ENCODE assay signal across 1 cellular context in the genomic region with DNA sequence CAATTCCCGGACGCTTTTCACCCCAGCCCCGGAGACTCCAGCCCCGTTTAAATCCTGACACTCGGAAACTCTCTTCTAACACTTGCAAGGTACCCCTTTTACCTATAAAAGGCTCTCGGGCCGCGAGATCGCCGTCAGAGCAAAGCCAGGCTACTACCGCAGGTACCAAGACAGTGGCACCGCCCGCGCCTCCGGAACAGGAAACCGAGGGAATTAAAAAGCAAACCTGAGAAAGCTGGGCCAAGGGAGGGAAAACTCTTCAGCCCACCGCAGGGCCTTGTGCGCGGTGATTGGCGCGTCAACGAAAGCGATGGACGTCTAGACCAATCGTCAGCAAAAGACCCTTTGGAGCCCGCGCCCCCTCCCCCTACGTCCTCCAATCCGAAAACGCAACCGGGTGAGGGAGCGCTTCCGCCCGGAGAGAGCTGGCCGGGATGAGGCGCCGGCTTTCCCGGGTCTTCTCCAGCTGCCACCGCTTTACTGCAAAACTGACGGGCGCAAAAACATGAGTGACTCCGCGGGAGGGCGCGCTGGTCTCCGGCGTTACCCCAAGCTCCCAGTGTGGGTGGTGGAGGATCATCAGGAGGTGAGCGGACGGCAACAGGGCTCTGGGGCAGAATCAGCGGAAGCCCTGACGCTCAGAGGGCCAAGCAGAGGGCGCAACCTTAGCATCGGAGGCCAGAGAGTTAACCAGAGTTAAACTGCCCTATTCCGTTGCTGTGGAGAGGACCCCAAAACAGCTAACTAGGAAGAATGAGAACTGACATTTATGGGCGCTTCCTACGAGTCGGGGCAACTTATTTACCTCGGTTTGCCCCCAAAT.
TF ChIP-seq lines count a peak whose summit lies in the region.

Gene C5orf22, plus strand, starts transcription at position 414 of the 823 bp plus-strand sequence. Its CDS starts 92 bp downstream, at position 506.
Gene DROSHA, minus strand, starts transcription at position 206 of the 823 bp plus-strand sequence. CDS start 3,034 bp downstream, outside the sequence.

TF ChIP-seq in K562, 482 proteins besides CTCF, POLR2A, EP300 and RAD21 (continued from another document and continues in another):
- TF ChIP-seq FOXP4 (CRISPR knock-in tag; IDR thresholded peaks at IDR 0.05; ENCODE audit: borderline replicate concordance) (no peak), C11orf30 (IDR thresholded peaks at IDR 0.05; ENCODE audit: low read depth) (peak; percentile 92), HNRNPLL (IDR thresholded peaks at IDR 0.05; ENCODE audit: low read depth, low read length, poor library complexity, severe bottlenecking) (no peak), SREBF1 (IDR thresholded peaks at IDR 0.05; ENCODE audit: borderline replicate concordance, low read depth, low read length) (no peak), CSDE1 (IDR thresholded peaks at IDR 0.05) (no peak), SMAD3 (CRISPR knock-in tag; conservative IDR thresholded peaks at IDR 0.05) (no peak), PTBP1 (IDR thresholded peaks at IDR 0.05; ENCODE audit: low read depth, low read length) (no peak), CBX3 (IDR thresholded peaks at IDR 0.05; ENCODE audit: borderline replicate concordance in 1 of 2, low read length in 2 of 2) (no peak), PYGO2 (tag; IDR thresholded peaks at IDR 0.05) (no peak), ZNF174 (CRISPR knock-in tag; IDR thresholded peaks at IDR 0.05) (no peak), SAFB (IDR thresholded peaks at IDR 0.05; ENCODE audit: borderline replicate concordance, low read depth, low read length) (no peak), SRSF7 (optimal IDR thresholded peaks at IDR 0.05; ENCODE audit: low read depth, low read length) (no peak), TSC22D4 (tag; IDR thresholded peaks at IDR 0.05) (no peak), CBX2 (IDR thresholded peaks at IDR 0.05; ENCODE audit: insufficient read depth, low read length, poor library complexity, severe bottlenecking) (no peak), ZNF785 (CRISPR knock-in tag; IDR thresholded peaks at IDR 0.05) (no peak), MTA3 (IDR thresholded peaks at IDR 0.05; ENCODE audit: borderline replicate concordance) (peak; percentile 89; the same call in 1 of the 2 replicates), KLF13 (tag; IDR thresholded peaks at IDR 0.05; ENCODE audit: borderline replicate concordance, low read depth) (no peak), ZNF140 (CRISPR knock-in tag; IDR thresholded peaks at IDR 0.05) (no peak), ZNF12 (CRISPR knock-in tag; IDR thresholded peaks at IDR 0.05) (0 out of 2 replicates have a peak, but pooled peaks have one; percentile 38), ZBTB17 (CRISPR knock-in tag; IDR thresholded peaks at IDR 0.05) (no peak), ZNF766 (CRISPR knock-in tag; conservative IDR thresholded peaks at IDR 0.05) (no peak), GTF2E2 (tag; IDR thresholded peaks at IDR 0.05) (no peak), ZNF347 (CRISPR knock-in tag; IDR thresholded peaks at IDR 0.05; ENCODE audit: low read depth) (no peak), FOXO4 (CRISPR knock-in tag; IDR thresholded peaks at IDR 0.05) (no peak), EHMT2 (IDR thresholded peaks at IDR 0.05) (no peak), ZNF592 (IDR thresholded peaks at IDR 0.05) (no peak), HNRNPK (IDR thresholded peaks at IDR 0.05; ENCODE audit: low read depth, low read length, poor library complexity, severe bottlenecking) (no peak), REST (CRISPR knock-in tag; IDR thresholded peaks at IDR 0.05; ENCODE audit: low read depth) (no peak; the same call in 1 of the 2 replicates), SAFB2 (IDR thresholded peaks at IDR 0.05; ENCODE audit: borderline replicate concordance, low read depth, low read length, severe bottlenecking) (no peak), U2AF1 (optimal IDR thresholded peaks at IDR 0.05; ENCODE audit: low read depth, low read length) (no peak), HDGF (IDR thresholded peaks at IDR 0.05) (no peak), KAT7 (CRISPR knock-in tag; IDR thresholded peaks at IDR 0.05; ENCODE audit: borderline replicate concordance) (no peak; the same call in 1 of the 2 replicates), EP400 (IDR thresholded peaks at IDR 0.05) (peak; percentile 87), ZEB2 (IDR thresholded peaks at IDR 0.05) (no peak), BHLHE40 (IDR thresholded peaks at IDR 0.05; ENCODE audit: low read length) (no peak; the same call in 1 of the 2 replicates), ZNF699 (CRISPR knock-in tag; IDR thresholded peaks at IDR 0.05; ENCODE audit: insufficient replicate concordance) (no peak), SUPT5H (IDR thresholded peaks at IDR 0.05) (peak; percentile 91), STAT5A (IDR thresholded peaks at IDR 0.05; ENCODE audit: borderline replicate concordance, low read length) (no peak), GABPB2 (CRISPR knock-in tag; conservative IDR thresholded peaks at IDR 0.05) (no peak), ETV5 (CRISPR knock-in tag; IDR thresholded peaks at IDR 0.05; ENCODE audit: low read depth) (peak; percentile 76), BCL6 (CRISPR knock-in tag; IDR thresholded peaks at IDR 0.05) (no peak), LEF1 (IDR thresholded peaks at IDR 0.05) (no peak), NONO (IDR thresholded peaks at IDR 0.05; ENCODE audit: low read depth in 2 of 2, low read length in 1 of 2) (no peak)
- TF ChIP-seq, protein P1, sequence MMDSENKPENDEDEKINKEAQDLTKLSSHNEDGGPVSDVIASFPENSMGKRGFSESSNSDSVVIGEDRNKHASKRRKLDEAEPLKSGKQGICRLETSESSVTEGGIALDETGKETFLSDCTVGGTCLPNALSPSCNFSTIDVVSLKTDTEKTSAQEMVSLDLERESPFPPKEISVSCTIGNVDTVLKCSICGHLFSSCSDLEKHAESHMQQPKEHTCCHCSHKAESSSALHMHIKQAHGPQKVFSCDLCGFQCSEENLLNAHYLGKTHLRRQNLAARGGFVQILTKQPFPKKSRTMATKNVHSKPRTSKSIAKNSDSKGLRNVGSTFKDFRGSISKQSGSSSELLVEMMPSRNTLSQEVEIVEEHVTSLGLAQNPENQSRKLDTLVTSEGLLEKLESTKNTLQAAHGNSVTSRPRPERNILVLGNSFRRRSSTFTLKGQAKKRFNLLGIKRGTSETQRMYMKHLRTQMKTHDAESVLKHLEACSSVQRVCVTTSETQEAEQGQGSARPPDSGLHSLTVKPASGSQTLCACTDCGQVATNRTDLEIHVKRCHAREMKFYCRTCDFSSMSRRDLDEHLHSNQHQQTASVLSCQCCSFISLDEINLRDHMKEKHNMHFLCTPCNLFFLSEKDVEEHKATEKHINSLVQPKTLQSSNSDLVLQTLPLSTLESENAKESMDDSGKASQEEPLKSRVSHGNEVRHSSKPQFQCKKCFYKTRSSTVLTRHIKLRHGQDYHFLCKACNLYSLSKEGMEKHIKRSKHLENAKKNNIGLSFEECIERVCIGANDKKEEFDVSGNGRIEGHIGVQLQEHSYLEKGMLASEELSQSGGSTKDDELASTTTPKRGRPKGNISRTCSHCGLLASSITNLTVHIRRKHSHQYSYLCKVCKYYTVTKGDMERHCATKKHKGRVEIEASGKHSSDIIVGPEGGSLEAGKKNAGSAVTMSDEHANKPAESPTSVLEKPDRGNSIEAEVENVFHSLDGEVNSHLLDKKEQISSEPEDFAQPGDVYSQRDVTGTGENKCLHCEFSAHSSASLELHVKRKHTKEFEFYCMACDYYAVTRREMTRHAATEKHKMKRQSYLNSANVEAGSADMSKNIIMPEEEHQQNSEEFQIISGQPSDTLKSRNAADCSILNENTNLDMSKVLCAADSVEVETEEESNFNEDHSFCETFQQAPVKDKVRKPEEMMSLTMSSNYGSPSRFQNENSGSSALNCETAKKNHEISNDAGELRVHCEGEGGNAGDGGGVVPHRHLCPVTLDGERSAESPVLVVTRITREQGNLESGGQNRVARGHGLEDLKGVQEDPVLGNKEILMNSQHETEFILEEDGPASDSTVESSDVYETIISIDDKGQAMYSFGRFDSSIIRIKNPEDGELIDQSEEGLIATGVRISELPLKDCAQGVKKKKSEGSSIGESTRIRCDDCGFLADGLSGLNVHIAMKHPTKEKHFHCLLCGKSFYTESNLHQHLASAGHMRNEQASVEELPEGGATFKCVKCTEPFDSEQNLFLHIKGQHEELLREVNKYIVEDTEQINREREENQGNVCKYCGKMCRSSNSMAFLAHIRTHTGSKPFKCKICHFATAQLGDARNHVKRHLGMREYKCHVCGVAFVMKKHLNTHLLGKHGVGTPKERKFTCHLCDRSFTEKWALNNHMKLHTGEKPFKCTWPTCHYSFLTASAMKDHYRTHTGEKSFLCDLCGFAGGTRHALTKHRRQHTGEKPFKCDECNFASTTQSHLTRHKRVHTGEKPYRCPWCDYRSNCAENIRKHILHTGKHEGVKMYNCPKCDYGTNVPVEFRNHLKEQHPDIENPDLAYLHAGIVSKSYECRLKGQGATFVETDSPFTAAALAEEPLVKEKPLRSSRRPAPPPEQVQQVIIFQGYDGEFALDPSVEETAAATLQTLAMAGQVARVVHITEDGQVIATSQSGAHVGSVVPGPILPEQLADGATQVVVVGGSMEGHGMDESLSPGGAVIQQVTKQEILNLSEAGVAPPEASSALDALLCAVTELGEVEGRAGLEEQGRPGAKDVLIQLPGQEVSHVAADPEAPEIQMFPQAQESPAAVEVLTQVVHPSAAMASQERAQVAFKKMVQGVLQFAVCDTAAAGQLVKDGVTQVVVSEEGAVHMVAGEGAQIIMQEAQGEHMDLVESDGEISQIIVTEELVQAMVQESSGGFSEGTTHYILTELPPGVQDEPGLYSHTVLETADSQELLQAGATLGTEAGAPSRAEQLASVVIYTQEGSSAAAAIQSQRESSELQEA (IDR thresholded peaks at IDR 0.05; ENCODE audit: low read depth), result no peak
